Comparison of ENCODE assay signal across 1 cellular context in genomic region chr11:65794570-65795510, GRCh38.
TF ChIP-seq lines count a peak whose summit lies in the region.

No MANE protein-coding gene starts in this region.

TF ChIP-seq in HepG2, 621 proteins besides CTCF, POLR2A, EP300 and RAD21 (continues in another document):
- no peak for TF ChIP-seq PITX1 (CRISPR knock-in tag; IDR thresholded peaks at IDR 0.05)
- TF ChIP-seq MTA1 (CRISPR knock-in tag; IDR thresholded peaks at IDR 0.05; ENCODE audit: borderline replicate concordance) = no peak
- TF ChIP-seq ZNF619 (CRISPR knock-in tag; IDR thresholded peaks at IDR 0.05) = no peak
- TF ChIP-seq MTF2 (CRISPR knock-in tag; IDR thresholded peaks at IDR 0.05; ENCODE audit: borderline replicate concordance) = no peak
- 0 out of 2 replicates have a peak, but pooled peaks have one; percentile 54 for TF ChIP-seq FOXC1 (CRISPR knock-in tag; IDR thresholded peaks at IDR 0.05; ENCODE audit: borderline replicate concordance)
- TF ChIP-seq ZNF367 (CRISPR knock-in tag; IDR thresholded peaks at IDR 0.05; ENCODE audit: borderline replicate concordance) = no peak
- TF ChIP-seq ETV5 (CRISPR knock-in tag; IDR thresholded peaks at IDR 0.05; ENCODE audit: borderline replicate concordance) = 0 out of 2 replicates have a peak, but pooled peaks have one; percentile 26
- no peak for TF ChIP-seq ZNF577 (CRISPR knock-in tag; IDR thresholded peaks at IDR 0.05; ENCODE audit: borderline replicate concordance, low read depth)
- TF ChIP-seq SIX1 (CRISPR knock-in tag; IDR thresholded peaks at IDR 0.05; ENCODE audit: borderline replicate concordance) = no peak
- TF ChIP-seq THAP8 (CRISPR knock-in tag; IDR thresholded peaks at IDR 0.05; ENCODE audit: borderline replicate concordance) = no peak
- no peak for TF ChIP-seq ZBTB42 (CRISPR knock-in tag; IDR thresholded peaks at IDR 0.05)
- no peak for TF ChIP-seq CSRNP1 (CRISPR knock-in tag; IDR thresholded peaks at IDR 0.05)
- TF ChIP-seq TARDBP (CRISPR knock-in tag; IDR thresholded peaks at IDR 0.05) = no peak
- TF ChIP-seq MAFG (CRISPR knock-in tag; IDR thresholded peaks at IDR 0.05) = no peak
- no peak for TF ChIP-seq PCBP1 (IDR thresholded peaks at IDR 0.05; ENCODE audit: borderline replicate concordance, low read depth, low read length)
- no peak for TF ChIP-seq ZNF816 (CRISPR knock-in tag; IDR thresholded peaks at IDR 0.05; ENCODE audit: borderline replicate concordance)
- no peak for TF ChIP-seq ZNF747 (CRISPR knock-in tag; IDR thresholded peaks at IDR 0.05; ENCODE audit: borderline replicate concordance)
- no peak for TF ChIP-seq SP140L (CRISPR knock-in tag; IDR thresholded peaks at IDR 0.05; ENCODE audit: borderline replicate concordance)
- no peak for TF ChIP-seq ZNF142 (CRISPR knock-in tag; IDR thresholded peaks at IDR 0.05)
- TF ChIP-seq ZNF737 (CRISPR knock-in tag; IDR thresholded peaks at IDR 0.05; ENCODE audit: borderline replicate concordance) = no peak
- no peak for TF ChIP-seq PBX2 (CRISPR knock-in tag; IDR thresholded peaks at IDR 0.05)
- no peak for TF ChIP-seq ZNF639 (CRISPR knock-in tag; conservative IDR thresholded peaks at IDR 0.05)
- no peak for TF ChIP-seq ZBTB1 (CRISPR knock-in tag; IDR thresholded peaks at IDR 0.05; ENCODE audit: borderline replicate concordance)
- no peak for TF ChIP-seq ZNF354B (CRISPR knock-in tag; IDR thresholded peaks at IDR 0.05)
- TF ChIP-seq SRSF9 (IDR thresholded peaks at IDR 0.05; ENCODE audit: borderline replicate concordance, insufficient read depth, low read depth, low read length, poor library complexity, severe bottlenecking) = no peak
- TF ChIP-seq ZBTB44 (CRISPR knock-in tag; IDR thresholded peaks at IDR 0.05) = no peak
- no peak for TF ChIP-seq ESRRA (CRISPR knock-in tag; IDR thresholded peaks at IDR 0.05; ENCODE audit: low read depth)
- TF ChIP-seq CEBPZ (IDR thresholded peaks at IDR 0.05; ENCODE audit: low read length) = no peak
- TF ChIP-seq ZNF746 (CRISPR knock-in tag; IDR thresholded peaks at IDR 0.05) = no peak
- TF ChIP-seq ZNF616 (CRISPR knock-in tag; IDR thresholded peaks at IDR 0.05; ENCODE audit: low read depth) = no peak
- TF ChIP-seq FOXJ3 (CRISPR knock-in tag; IDR thresholded peaks at IDR 0.05; ENCODE audit: borderline replicate concordance) = no peak
- no peak for TF ChIP-seq ZNF800 (CRISPR knock-in tag; IDR thresholded peaks at IDR 0.05)
